ENCODE assay signal across 8 cellular contexts in the genomic region with DNA sequence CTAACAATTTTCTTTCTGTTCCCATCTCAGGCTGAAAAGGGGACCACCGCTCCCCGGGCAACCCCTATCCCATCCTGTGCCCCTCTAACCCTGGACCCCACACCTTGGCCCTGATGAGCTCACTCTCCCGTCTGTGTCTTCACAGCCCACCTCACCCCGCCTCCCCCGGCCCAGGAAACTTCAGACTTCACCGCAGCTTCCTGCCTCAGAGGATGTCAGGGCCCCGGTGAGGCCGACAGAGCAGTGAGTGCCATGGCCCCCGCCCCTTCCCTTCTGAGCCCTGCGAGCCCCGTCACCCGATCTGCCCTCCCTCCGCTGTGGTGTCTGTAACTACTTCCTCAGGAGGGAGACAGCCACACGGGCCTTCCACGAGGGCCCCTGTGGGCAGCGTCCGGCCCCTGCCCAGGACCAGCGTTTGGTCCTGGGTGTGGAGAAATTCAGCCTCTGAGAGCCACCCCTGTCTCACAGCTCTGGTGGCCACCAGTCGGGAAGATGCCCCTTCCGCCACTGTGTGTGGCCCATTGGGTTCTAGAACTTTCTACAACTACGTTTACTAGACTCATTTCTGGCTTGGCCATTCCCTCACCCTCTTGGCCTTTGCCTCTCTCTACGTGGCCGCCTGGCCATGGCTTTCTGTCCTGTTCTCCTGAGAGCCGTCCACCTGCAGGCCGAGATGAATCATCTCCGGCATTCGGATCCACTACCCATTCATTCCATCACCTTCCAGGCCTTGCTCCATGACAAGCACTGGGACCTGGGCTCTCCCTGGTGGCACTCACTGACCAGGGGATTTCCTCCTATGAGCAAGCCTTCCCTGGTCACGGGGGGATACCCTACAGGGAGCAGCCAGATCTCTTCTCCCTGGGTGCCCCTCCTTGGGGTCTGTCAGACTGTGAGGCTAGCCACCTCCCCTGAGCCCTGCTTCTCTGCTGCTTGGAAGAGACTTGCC. TPM values are rescaled to one million over a fixed set of nuclear protein-coding genes. Genes with fewer than 3 reads are reported as not detected.
DNase-seq lines count a peak whose midpoint lies in the region; ATAC-seq and TF ChIP-seq lines count a peak whose summit lies in the region.

No MANE protein-coding gene starts in this region.

- H3K27ac Mint-ChIP-seq in WTC11 (peak overlapping the region; percentile 86), chondrocyte (ENCODE audit: unreplicated experiment) (peak overlapping the region; percentile 81)

- POLR2A ChIA-PET in WTC11 (lab: Charles Lee) = no interaction called here

- intact Hi-C loops in upper lobe of right lung (cut with DNase I) = no loop called here

- H3K4me1 Mint-ChIP-seq in WTC11 (peaks cover 22% of the 10 kb centered on the region), chondrocyte (ENCODE audit: low read depth) (peaks cover 28% of the 10 kb centered on the region)

- peaks cover 1% of the 10 kb centered on the region for H3K36me3 ChIP-seq in neutrophil
- peaks cover under 1% of the 10 kb centered on the region for H3K36me3 ChIP-seq in upper lobe of right lung

- CTCF ChIA-PET in WTC11 (lab: Charles Lee) = interaction anchor here (0.6 to 9.9 kb wide), 5 partner anchors 11 to 104 kb away, joined by 3 to 227 read pairs (median 3); a partner anchor contains a TSS

- H3K4me1 ChIP-seq in neutrophil (ENCODE audit: control insufficient read depth in 1 of 2, insufficient read depth in 1 of 2, low read depth in 1 of 2, low read length in 1 of 2) (peaks cover 88 to 89% of the 10 kb centered on the region in 2 experiments), upper lobe of right lung (peaks cover 68% of the 10 kb centered on the region)

- H3K9me3 ChIP-seq in neutrophil = no peaks in the 10 kb centered on the region
- H3K9me3 ChIP-seq in upper lobe of right lung = no peaks in the 10 kb centered on the region

- H3K36me3 Mint-ChIP-seq in WTC11 (peaks cover 1% of the 10 kb centered on the region; the same call in 1 of the 2 replicates), chondrocyte (ENCODE audit: low read depth) (peaks cover 1% of the 10 kb centered on the region)

- no peaks in the 10 kb centered on the region for H3K9me3 Mint-ChIP-seq in WTC11
- no peaks in the 10 kb centered on the region for H3K9me3 Mint-ChIP-seq in chondrocyte (ENCODE audit: low read depth)

- H3K4me3 Mint-ChIP-seq in WTC11 = no peak overlapping the region
- H3K4me3 Mint-ChIP-seq in chondrocyte (ENCODE audit: unreplicated experiment) = no peak overlapping the region

- ATAC-seq in GM19043 (IDR thresholded peaks at IDR 0.05; ENCODE audit: low read depth, unreplicated experiment) (peak; percentile 46), HG03342 (IDR thresholded peaks at IDR 0.05; ENCODE audit: unreplicated experiment) (peak; percentile 44), WTC11 (no peak; the same call in 1 of the 2 replicates), upper lobe of right lung (peak; percentile 49)

- DNase-seq in WTC11 (ENCODE audit: low spot score) = no peak
- no peak for DNase-seq in chondrocyte (ENCODE audit: low spot score)
- DNase-seq in upper lobe of right lung = peak; percentile 88
- DNase-seq in foreskin melanocyte = no peak
- no peak for DNase-seq in SK-N-DZ (ENCODE audit: low spot score)

- peak overlapping the region; percentile 59 to 89 for H3K4me3 ChIP-seq in neutrophil (ENCODE audit: low read depth in 1 of 2, low read length in 1 of 2)
- H3K4me3 ChIP-seq in upper lobe of right lung = peak overlapping the region; percentile 32

- H3K27me3 Mint-ChIP-seq in WTC11 (ENCODE audit: low read depth) (no peaks in the 10 kb centered on the region; the same call in 1 of the 2 replicates), chondrocyte (ENCODE audit: low read depth) (no peaks in the 10 kb centered on the region)

- H3K27me3 ChIP-seq in neutrophil = no peaks in the 10 kb centered on the region
- H3K27me3 ChIP-seq in upper lobe of right lung = no peaks in the 10 kb centered on the region

- TF ChIP-seq CTCF in WTC11 (IDR thresholded peaks at IDR 0.05) (no peak), chondrocyte (IDR thresholded peaks at IDR 0.05) (no peak), neutrophil (IDR thresholded peaks at IDR 0.05) (peak; percentile 66), upper lobe of right lung (IDR thresholded peaks at IDR 0.05) (no peak)

- H3K27ac ChIP-seq in neutrophil (peak overlapping the region; percentile 98), upper lobe of right lung (peak overlapping the region; percentile 85)

TF ChIP-seq in WTC11, 78 proteins besides CTCF, POLR2A, EP300 and RAD21 (continues in another document):
- TF ChIP-seq TEAD4 (CRISPR knock-in tag; IDR thresholded peaks at IDR 0.05) = no peak
- no peak for TF ChIP-seq NFYB (CRISPR knock-in tag; conservative IDR thresholded peaks at IDR 0.05; ENCODE audit: low read depth)
- TF ChIP-seq, protein P1, sequence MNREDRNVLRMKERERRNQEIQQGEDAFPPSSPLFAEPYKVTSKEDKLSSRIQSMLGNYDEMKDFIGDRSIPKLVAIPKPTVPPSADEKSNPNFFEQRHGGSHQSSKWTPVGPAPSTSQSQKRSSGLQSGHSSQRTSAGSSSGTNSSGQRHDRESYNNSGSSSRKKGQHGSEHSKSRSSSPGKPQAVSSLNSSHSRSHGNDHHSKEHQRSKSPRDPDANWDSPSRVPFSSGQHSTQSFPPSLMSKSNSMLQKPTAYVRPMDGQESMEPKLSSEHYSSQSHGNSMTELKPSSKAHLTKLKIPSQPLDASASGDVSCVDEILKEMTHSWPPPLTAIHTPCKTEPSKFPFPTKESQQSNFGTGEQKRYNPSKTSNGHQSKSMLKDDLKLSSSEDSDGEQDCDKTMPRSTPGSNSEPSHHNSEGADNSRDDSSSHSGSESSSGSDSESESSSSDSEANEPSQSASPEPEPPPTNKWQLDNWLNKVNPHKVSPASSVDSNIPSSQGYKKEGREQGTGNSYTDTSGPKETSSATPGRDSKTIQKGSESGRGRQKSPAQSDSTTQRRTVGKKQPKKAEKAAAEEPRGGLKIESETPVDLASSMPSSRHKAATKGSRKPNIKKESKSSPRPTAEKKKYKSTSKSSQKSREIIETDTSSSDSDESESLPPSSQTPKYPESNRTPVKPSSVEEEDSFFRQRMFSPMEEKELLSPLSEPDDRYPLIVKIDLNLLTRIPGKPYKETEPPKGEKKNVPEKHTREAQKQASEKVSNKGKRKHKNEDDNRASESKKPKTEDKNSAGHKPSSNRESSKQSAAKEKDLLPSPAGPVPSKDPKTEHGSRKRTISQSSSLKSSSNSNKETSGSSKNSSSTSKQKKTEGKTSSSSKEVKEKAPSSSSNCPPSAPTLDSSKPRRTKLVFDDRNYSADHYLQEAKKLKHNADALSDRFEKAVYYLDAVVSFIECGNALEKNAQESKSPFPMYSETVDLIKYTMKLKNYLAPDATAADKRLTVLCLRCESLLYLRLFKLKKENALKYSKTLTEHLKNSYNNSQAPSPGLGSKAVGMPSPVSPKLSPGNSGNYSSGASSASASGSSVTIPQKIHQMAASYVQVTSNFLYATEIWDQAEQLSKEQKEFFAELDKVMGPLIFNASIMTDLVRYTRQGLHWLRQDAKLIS (CRISPR knock-in tag; IDR thresholded peaks at IDR 0.05; ENCODE audit: borderline replicate concordance) = no peak
- TF ChIP-seq, protein P2, sequence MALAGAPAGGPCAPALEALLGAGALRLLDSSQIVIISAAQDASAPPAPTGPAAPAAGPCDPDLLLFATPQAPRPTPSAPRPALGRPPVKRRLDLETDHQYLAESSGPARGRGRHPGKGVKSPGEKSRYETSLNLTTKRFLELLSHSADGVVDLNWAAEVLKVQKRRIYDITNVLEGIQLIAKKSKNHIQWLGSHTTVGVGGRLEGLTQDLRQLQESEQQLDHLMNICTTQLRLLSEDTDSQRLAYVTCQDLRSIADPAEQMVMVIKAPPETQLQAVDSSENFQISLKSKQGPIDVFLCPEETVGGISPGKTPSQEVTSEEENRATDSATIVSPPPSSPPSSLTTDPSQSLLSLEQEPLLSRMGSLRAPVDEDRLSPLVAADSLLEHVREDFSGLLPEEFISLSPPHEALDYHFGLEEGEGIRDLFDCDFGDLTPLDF (CRISPR knock-in tag; IDR thresholded peaks at IDR 0.05) = no peak
- no peak for TF ChIP-seq ZBTB21 (CRISPR knock-in tag; IDR thresholded peaks at IDR 0.05; ENCODE audit: borderline replicate concordance)
- TF ChIP-seq RELA (CRISPR knock-in tag; IDR thresholded peaks at IDR 0.05; ENCODE audit: borderline replicate concordance) = no peak
- TF ChIP-seq, protein P3, sequence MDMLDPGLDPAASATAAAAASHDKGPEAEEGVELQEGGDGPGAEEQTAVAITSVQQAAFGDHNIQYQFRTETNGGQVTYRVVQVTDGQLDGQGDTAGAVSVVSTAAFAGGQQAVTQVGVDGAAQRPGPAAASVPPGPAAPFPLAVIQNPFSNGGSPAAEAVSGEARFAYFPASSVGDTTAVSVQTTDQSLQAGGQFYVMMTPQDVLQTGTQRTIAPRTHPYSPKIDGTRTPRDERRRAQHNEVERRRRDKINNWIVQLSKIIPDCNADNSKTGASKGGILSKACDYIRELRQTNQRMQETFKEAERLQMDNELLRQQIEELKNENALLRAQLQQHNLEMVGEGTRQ (CRISPR knock-in tag; IDR thresholded peaks at IDR 0.05) = no peak
- no peak for TF ChIP-seq GTF2I (CRISPR knock-in tag; conservative IDR thresholded peaks at IDR 0.05)
- no peak for TF ChIP-seq GABPB1 (CRISPR knock-in tag; IDR thresholded peaks at IDR 0.05)
- TF ChIP-seq, protein P4, sequence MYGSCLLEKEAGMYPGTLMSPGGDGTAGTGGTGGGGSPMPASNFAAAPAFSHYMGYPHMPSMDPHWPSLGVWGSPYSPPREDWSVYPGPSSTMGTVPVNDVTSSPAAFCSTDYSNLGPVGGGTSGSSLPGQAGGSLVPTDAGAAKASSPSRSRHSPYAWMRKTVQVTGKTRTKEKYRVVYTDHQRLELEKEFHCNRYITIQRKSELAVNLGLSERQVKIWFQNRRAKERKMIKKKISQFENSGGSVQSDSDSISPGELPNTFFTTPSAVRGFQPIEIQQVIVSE (CRISPR knock-in tag; IDR thresholded peaks at IDR 0.05; ENCODE audit: borderline replicate concordance) = no peak

RNA-seq across cellular contexts. Expression of a gene that starts 3.4 kb away (rescaled TPM):
- total RNA-seq in WTC11 (2021) (35.8 to 45.3 TPM (median 36.2 TPM) in 3 replicates), chondrocyte (9.6 to 14.1 TPM (median 10.8 TPM) in 3 replicates), upper lobe of right lung (41.0 TPM)
- 0.90 and 3.7 TPM in 2 replicates for polyA plus RNA-seq in SK-N-DZ (2014; cell fraction: cytosol; rRNA removed)
- 57.6 and 75.5 TPM in 2 replicates for polyA plus RNA-seq in SK-N-DZ (2014; cell fraction: nucleus; rRNA removed)

RNA-seq across cellular contexts. Expression of a gene that starts 13.7 kb away (rescaled TPM):
- total RNA-seq in WTC11 (2021) (18.0 to 19.5 TPM (median 18.4 TPM) in 3 replicates), chondrocyte (18.8 to 19.7 TPM (median 19.4 TPM) in 3 replicates), upper lobe of right lung (18.4 TPM)
- 3.3 and 4.6 TPM in 2 replicates for polyA plus RNA-seq in SK-N-DZ (2014; cell fraction: cytosol; rRNA removed)
- 3.4 and 6.6 TPM in 2 replicates for polyA plus RNA-seq in SK-N-DZ (2014; cell fraction: nucleus; rRNA removed)
